7 cellular contexts compared by ENCODE assay signal in genomic region chr12:131587565-131587964, GRCh38.
"Had no signal": no experiment of that assay in that cellular context is flagged by ENCODE, and none has a peak within 500 bp of the region (broad histone marks: within the 10 kb centered on the region; RNA-seq: fewer than 3 reads in every experiment).

No MANE protein-coding gene starts in this region.

- H3K4me3 Mint-ChIP-seq: GM23338, HFFc6 had no signal

- H3K27ac Mint-ChIP-seq: GM23338, HFFc6 had no signal

- DNase-seq: H7, HFFc6, IMR-90, KG1 had no signal

- ATAC-seq: GM23338, HCT116, K562 had no signal
